In the genomic region with DNA sequence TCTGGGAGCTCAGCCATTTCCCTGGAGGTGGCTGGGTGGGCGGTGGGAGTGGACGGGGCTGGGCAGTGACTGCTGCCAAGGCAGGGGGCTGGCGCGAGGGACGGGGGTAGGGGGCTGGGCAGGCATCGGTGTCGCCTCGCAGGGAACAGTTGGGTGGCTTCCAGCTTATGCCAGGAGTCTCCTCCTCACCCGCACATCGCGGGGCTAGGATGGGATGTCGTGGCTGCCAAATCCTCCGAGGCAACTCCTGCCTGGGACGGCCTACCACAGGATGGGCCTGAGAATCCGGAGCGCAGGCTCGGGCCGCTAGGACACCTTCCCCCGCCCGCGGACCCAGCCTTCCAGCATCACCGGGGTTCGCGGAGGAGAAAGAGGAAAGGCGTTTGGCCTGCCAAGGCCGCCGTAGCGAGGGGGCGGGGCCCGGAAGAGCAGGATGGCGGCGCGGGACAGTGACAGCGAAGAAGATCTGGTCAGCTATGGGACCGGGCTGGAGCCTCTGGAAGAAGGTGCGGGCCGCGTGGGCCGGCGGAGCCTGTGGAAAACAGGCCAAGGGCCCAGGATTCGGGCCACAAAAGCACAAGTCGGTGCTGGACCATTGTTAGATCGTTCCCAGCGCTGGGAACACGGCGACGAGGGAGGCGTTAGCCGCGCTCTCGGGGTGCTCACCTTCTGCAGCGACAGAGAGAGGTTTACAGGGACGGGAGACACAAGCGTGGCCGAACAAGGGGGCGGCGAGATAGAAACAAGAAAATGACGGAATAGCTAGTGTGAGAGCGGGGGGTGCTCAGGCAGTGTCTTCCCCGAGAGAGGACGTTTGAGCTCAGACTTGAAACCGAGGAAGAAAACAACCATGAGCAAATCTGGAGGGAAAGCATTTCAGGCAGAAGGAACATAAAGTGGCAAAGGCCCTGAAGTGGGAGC, we compare ENCODE assay signal across 1 cellular context.
TF ChIP-seq lines count a peak whose summit lies in the region.

A gene with protein sequence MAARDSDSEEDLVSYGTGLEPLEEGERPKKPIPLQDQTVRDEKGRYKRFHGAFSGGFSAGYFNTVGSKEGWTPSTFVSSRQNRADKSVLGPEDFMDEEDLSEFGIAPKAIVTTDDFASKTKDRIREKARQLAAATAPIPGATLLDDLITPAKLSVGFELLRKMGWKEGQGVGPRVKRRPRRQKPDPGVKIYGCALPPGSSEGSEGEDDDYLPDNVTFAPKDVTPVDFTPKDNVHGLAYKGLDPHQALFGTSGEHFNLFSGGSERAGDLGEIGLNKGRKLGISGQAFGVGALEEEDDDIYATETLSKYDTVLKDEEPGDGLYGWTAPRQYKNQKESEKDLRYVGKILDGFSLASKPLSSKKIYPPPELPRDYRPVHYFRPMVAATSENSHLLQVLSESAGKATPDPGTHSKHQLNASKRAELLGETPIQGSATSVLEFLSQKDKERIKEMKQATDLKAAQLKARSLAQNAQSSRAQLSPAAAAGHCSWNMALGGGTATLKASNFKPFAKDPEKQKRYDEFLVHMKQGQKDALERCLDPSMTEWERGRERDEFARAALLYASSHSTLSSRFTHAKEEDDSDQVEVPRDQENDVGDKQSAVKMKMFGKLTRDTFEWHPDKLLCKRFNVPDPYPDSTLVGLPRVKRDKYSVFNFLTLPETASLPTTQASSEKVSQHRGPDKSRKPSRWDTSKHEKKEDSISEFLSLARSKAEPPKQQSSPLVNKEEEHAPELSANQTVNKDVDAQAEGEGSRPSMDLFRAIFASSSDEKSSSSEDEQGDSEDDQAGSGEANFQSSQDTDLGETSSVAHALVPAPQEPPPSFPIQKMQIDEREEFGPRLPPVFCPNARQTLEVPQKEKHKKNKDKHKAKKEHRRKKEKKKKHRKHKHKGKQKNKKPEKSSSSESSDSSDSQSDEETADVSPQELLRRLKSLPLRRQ (plus strand): TSS at position 421 of the 921 bp plus-strand sequence. CDS start 13 bp downstream, at position 434.

TF ChIP-seq in K562, 482 proteins besides CTCF, POLR2A, EP300 and RAD21 (continued from another document and continues in another):
- TF ChIP-seq ZNF280A (IDR thresholded peaks at IDR 0.05; ENCODE audit: low read depth, partially characterized antibody): no peak
- TF ChIP-seq RHOXF2B (CRISPR knock-in tag; conservative IDR thresholded peaks at IDR 0.05): no peak
- TF ChIP-seq NCOA1 (IDR thresholded peaks at IDR 0.05; ENCODE audit: low read depth): no peak
- TF ChIP-seq ZC3H4 (CRISPR knock-in tag; IDR thresholded peaks at IDR 0.05; ENCODE audit: borderline replicate concordance): no peak
- peak; percentile 6 to 86; a peak in 2 of 4 replicates for TF ChIP-seq RCOR1 (IDR thresholded peaks at IDR 0.05; ENCODE audit: borderline replicate concordance in 1 of 2, low read depth in 2 of 2, low read length in 2 of 2)
- TF ChIP-seq HDAC3 (IDR thresholded peaks at IDR 0.05; ENCODE audit: borderline replicate concordance, partially characterized antibody): no peak
- TF ChIP-seq CTBP1 (IDR thresholded peaks at IDR 0.05; ENCODE audit: borderline replicate concordance): peak; percentile 94
- peak; percentile 69 for TF ChIP-seq TAF7 (tag; IDR thresholded peaks at IDR 0.05)
- TF ChIP-seq ZNF449 (CRISPR knock-in tag; IDR thresholded peaks at IDR 0.05): no peak
- no peak for TF ChIP-seq FOXA1 (IDR thresholded peaks at IDR 0.05; ENCODE audit: borderline replicate concordance)
- TF ChIP-seq KHSRP (IDR thresholded peaks at IDR 0.05): no peak
- TF ChIP-seq L3MBTL2 (IDR thresholded peaks at IDR 0.05): peak; percentile 54
- TF ChIP-seq PTTG1 (tag; IDR thresholded peaks at IDR 0.05; ENCODE audit: low read depth): no peak
- TF ChIP-seq SMC3 (conservative IDR thresholded peaks at IDR 0.05; ENCODE audit: insufficient read depth, low read depth, low read length): no peak
- TF ChIP-seq DDX20 (tag; IDR thresholded peaks at IDR 0.05; ENCODE audit: low read depth): no peak
- TF ChIP-seq KDM1A (IDR thresholded peaks at IDR 0.05): no peak
- no peak for TF ChIP-seq GTF2B (IDR thresholded peaks at IDR 0.05; ENCODE audit: extremely low read depth, insufficient read length)
- TF ChIP-seq SREBF1 (IDR thresholded peaks at IDR 0.05; ENCODE audit: borderline replicate concordance, low read depth, low read length): no peak
- no peak for TF ChIP-seq ZBTB43 (CRISPR knock-in tag; IDR thresholded peaks at IDR 0.05)
- TF ChIP-seq HNRNPUL1 (IDR thresholded peaks at IDR 0.05; ENCODE audit: low read length): no peak
- TF ChIP-seq, protein P1, sequence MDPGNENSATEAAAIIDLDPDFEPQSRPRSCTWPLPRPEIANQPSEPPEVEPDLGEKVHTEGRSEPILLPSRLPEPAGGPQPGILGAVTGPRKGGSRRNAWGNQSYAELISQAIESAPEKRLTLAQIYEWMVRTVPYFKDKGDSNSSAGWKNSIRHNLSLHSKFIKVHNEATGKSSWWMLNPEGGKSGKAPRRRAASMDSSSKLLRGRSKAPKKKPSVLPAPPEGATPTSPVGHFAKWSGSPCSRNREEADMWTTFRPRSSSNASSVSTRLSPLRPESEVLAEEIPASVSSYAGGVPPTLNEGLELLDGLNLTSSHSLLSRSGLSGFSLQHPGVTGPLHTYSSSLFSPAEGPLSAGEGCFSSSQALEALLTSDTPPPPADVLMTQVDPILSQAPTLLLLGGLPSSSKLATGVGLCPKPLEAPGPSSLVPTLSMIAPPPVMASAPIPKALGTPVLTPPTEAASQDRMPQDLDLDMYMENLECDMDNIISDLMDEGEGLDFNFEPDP (CRISPR knock-in tag; IDR thresholded peaks at IDR 0.05): no peak
- TF ChIP-seq HNRNPL (IDR thresholded peaks at IDR 0.05; ENCODE audit: low read depth, low read length): no peak
- peak; percentile 95 for TF ChIP-seq KLF13 (tag; IDR thresholded peaks at IDR 0.05; ENCODE audit: borderline replicate concordance, low read depth)
- no peak for TF ChIP-seq HBP1 (CRISPR knock-in tag; IDR thresholded peaks at IDR 0.05)
- no peak for TF ChIP-seq MCM3 (IDR thresholded peaks at IDR 0.05)
- TF ChIP-seq TCF3 (CRISPR knock-in tag; IDR thresholded peaks at IDR 0.05): no peak
- TF ChIP-seq ZSCAN29 (IDR thresholded peaks at IDR 0.05): peak; percentile 81; the same call in 1 of the 2 replicates
- TF ChIP-seq CTCFL (IDR thresholded peaks at IDR 0.05; ENCODE audit: borderline replicate concordance, insufficient read depth, low read depth, low read length, poor library complexity, severe bottlenecking): peak; percentile 43
- TF ChIP-seq, protein P2, sequence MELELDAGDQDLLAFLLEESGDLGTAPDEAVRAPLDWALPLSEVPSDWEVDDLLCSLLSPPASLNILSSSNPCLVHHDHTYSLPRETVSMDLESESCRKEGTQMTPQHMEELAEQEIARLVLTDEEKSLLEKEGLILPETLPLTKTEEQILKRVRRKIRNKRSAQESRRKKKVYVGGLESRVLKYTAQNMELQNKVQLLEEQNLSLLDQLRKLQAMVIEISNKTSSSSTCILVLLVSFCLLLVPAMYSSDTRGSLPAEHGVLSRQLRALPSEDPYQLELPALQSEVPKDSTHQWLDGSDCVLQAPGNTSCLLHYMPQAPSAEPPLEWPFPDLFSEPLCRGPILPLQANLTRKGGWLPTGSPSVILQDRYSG (tag; conservative IDR thresholded peaks at IDR 0.05; ENCODE audit: low read depth): no peak
- TF ChIP-seq TEAD2 (tag; IDR thresholded peaks at IDR 0.05): no peak
- TF ChIP-seq SMAD3 (CRISPR knock-in tag; conservative IDR thresholded peaks at IDR 0.05): no peak
- 0 out of 4 replicates have a peak, but pooled peaks of 1 of the 2 experiments have one; percentile 37 for TF ChIP-seq KDM4B (IDR thresholded peaks at IDR 0.05; ENCODE audit: borderline replicate concordance in 2 of 2, low read depth in 1 of 2)
- TF ChIP-seq ZNF41 (CRISPR knock-in tag; conservative IDR thresholded peaks at IDR 0.05): no peak
- TF ChIP-seq RBBP5 (IDR thresholded peaks at IDR 0.05; ENCODE audit: borderline replicate concordance, insufficient read depth, low read length, poor library complexity, severe bottlenecking): peak; percentile 92
- no peak for TF ChIP-seq E2F3 (CRISPR knock-in tag; IDR thresholded peaks at IDR 0.05)
- no peak for TF ChIP-seq TAL1 (IDR thresholded peaks at IDR 0.05)
- TF ChIP-seq TAF1 (IDR thresholded peaks at IDR 0.05; ENCODE audit: control insufficient read depth, extremely low read depth, insufficient read depth, low read length, severe bottlenecking): peak; percentile 81
- TF ChIP-seq CHAMP1 (IDR thresholded peaks at IDR 0.05): no peak
- TF ChIP-seq NFIX (CRISPR knock-in tag; IDR thresholded peaks at IDR 0.05; ENCODE audit: low read depth): no peak
- no peak for TF ChIP-seq POLR2H (tag; IDR thresholded peaks at IDR 0.05; ENCODE audit: low read depth)
